In the genomic region with DNA sequence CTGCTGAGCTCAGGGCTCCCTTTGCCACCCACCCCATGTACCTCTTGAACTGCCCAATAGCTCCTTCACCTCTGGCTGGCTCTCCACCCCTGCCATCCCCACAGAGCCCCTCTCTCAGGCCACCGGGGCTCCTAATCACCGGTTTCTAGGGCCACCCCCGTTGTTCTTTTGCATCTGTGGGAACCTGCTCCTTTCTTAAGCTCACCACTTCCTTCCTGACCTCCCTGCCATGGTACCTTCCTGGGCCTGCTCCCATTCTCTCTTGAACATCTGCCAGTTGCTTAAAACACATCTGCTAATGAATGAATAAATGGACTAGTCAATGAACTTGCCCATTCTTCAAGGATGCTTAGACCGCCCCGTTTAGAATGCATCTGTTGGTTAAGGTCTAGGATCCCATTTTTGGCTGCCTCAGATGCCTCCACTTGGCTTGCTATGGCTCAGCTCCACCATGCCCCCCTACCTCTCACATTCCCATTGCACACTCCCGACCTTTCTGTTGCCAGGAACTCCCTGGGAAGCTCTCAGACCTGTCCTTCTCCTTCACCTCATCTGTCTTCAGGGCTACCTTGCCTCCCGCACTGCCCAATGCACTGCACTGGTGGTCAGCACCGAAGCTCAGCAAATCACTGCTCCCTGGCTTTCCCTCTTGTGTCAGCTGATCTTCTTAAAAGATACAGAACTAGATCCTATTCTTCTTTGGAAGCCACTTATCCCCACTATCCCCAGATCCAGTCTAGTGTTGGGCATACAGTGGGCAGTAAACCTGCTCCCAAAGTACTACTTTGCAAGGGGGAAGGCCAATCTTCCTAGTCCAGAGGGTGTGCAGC, we compare ENCODE assay signal across 1 cellular context.
TF ChIP-seq lines count a peak whose summit lies in the region.

No MANE protein-coding gene starts in this region.

TF ChIP-seq in IMR-90, 13 proteins besides CTCF, POLR2A, EP300 and RAD21 (continued from another document):
- TF ChIP-seq RCOR1 (IDR thresholded peaks at IDR 0.05; ENCODE audit: insufficient replicate concordance, low read length) = no peak
- TF ChIP-seq BHLHE40 (IDR thresholded peaks at IDR 0.05; ENCODE audit: low read depth, low read length) = no peak
- no peak for TF ChIP-seq CHD1 (IDR thresholded peaks at IDR 0.05; ENCODE audit: low read depth, low read length)
- no peak for TF ChIP-seq FOS (IDR thresholded peaks at IDR 0.05; ENCODE audit: low read depth, low read length)
- no peak for TF ChIP-seq SMC3 (IDR thresholded peaks at IDR 0.05; ENCODE audit: low read depth, low read length)
- no peak for TF ChIP-seq MAFK (IDR thresholded peaks at IDR 0.05; ENCODE audit: low read depth, low read length)
- TF ChIP-seq, protein P1, sequence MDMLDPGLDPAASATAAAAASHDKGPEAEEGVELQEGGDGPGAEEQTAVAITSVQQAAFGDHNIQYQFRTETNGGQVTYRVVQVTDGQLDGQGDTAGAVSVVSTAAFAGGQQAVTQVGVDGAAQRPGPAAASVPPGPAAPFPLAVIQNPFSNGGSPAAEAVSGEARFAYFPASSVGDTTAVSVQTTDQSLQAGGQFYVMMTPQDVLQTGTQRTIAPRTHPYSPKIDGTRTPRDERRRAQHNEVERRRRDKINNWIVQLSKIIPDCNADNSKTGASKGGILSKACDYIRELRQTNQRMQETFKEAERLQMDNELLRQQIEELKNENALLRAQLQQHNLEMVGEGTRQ (IDR thresholded peaks at IDR 0.05; ENCODE audit: low read depth, low read length) = no peak
- TF ChIP-seq, protein P2, sequence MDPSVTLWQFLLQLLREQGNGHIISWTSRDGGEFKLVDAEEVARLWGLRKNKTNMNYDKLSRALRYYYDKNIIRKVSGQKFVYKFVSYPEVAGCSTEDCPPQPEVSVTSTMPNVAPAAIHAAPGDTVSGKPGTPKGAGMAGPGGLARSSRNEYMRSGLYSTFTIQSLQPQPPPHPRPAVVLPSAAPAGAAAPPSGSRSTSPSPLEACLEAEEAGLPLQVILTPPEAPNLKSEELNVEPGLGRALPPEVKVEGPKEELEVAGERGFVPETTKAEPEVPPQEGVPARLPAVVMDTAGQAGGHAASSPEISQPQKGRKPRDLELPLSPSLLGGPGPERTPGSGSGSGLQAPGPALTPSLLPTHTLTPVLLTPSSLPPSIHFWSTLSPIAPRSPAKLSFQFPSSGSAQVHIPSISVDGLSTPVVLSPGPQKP (IDR thresholded peaks at IDR 0.05; ENCODE audit: borderline replicate concordance, low read depth, low read length) = no peak
- TF ChIP-seq NFE2L2 (IDR thresholded peaks at IDR 0.05; ENCODE audit: low read depth, low read length) = no peak
- no peak for TF ChIP-seq CEBPB (IDR thresholded peaks at IDR 0.05; ENCODE audit: low read depth, low read length)
- TF ChIP-seq MAZ (IDR thresholded peaks at IDR 0.05; ENCODE audit: borderline replicate concordance, low read depth, low read length) = no peak
- TF ChIP-seq RFX5 (IDR thresholded peaks at IDR 0.05; ENCODE audit: low read depth, low read length) = no peak
TF ChIP-seq in IMR-90: peak in this region for 0.
